24 cellular contexts compared by ENCODE assay signal in genomic region chr22:38043151-38044039, GRCh38. TPM values are rescaled to one million over a fixed set of nuclear protein-coding genes. Genes with fewer than 3 reads are reported as not detected.
"Had no signal": no experiment of that assay in that cellular context is flagged by ENCODE, and none has a peak within 500 bp of the region (broad histone marks: within the 10 kb centered on the region; RNA-seq: fewer than 3 reads in every experiment).

No MANE protein-coding gene starts in this region.

- H3K4me3 Mint-ChIP-seq: activated CD4-positive, alpha-beta T cell treated with anti-CD3 and anti-CD28 coated beads for 36 hours; activated naive CD4-positive, alpha-beta T cell treated with anti-CD3 and anti-CD28 coated beads for 36 hours; activated naive CD8-positive, alpha-beta T cell treated with anti-CD3 and anti-CD28 coated beads, Interleukin-2, amount 10 ng/mL, durations not matched to agents 7 days and 5 days; activated T-cell treated with anti-CD3 and anti-CD28 coated beads, Interleukin-2, amount 50 U/mL, for 72 hours; immature natural killer cell; natural killer cell treated with Interleukin-12 subunit alpha and Interleukin-12 subunit beta and Interleukin-15 and Interleukin-18, amount 100 ng/mL, for 72 hours; stimulated activated naive B cell treated with anti-CD40 and anti-IgM and Interleukin-4, amounts not matched to agents 10 μg/mL and 1 μg/mL and 100 μg/mL, for 72 hours had no signal

- H3K4me3 ChIP-seq: cardiac muscle cell, thoracic aorta, upper lobe of left lung had no signal

- H3K27ac ChIP-seq: cardiac muscle cell, foreskin keratinocyte, thoracic aorta had no signal

- H3K4me1 Mint-ChIP-seq: activated CD4-positive, alpha-beta T cell treated with anti-CD3 and anti-CD28 coated beads for 36 hours; activated naive CD8-positive, alpha-beta T cell treated with anti-CD3 and anti-CD28 coated beads, Interleukin-2, amount 10 ng/mL, durations not matched to agents 7 days and 5 days had no signal

- H3K27me3 ChIP-seq: cardiac muscle cell, upper lobe of left lung had no signal

- DNase-seq: activated CD4-positive, alpha-beta T cell treated with anti-CD3 and anti-CD28 coated beads for 36 hours; activated CD4-positive, alpha-beta T cell treated with anti-CD3 and anti-CD28 coated beads, Interleukin-2, amount 50 U/mL, for 4 hours; activated effector memory CD4-positive, alpha-beta T cell treated with Interleukin-2 at 50 U/mL for 16 hours; activated naive CD4-positive, alpha-beta T cell treated with anti-CD3 and anti-CD28 coated beads for 36 hours; activated naive CD8-positive, alpha-beta T cell treated with anti-CD3 and anti-CD28 coated beads, Interleukin-2, amount 10 ng/mL, durations not matched to agents 7 days and 5 days; activated T-cell treated with anti-CD3 and anti-CD28 coated beads, Interleukin-2, amount 50 U/mL, for 72 hours; amniotic stem cell; effector CD8-positive, alpha-beta T cell; foreskin keratinocyte; immature natural killer cell; left ventricle myocardium superior; small intestine; stimulated activated CD4-positive, alpha-beta T cell treated with anti-CD3 and anti-CD28 coated beads, Interleukin-2, amount 100 ng/mL, for 24 hours; stimulated activated naive B cell treated with anti-CD40 and anti-IgM and Interleukin-4, amounts not matched to agents 10 μg/mL and 1 μg/mL and 100 μg/mL, for 72 hours; T-helper 1 cell; upper lobe of left lung had no signal

- H3K27ac Mint-ChIP-seq: activated CD4-positive, alpha-beta T cell treated with anti-CD3 and anti-CD28 coated beads for 36 hours; activated naive CD4-positive, alpha-beta T cell treated with anti-CD3 and anti-CD28 coated beads for 36 hours; activated naive CD8-positive, alpha-beta T cell treated with anti-CD3 and anti-CD28 coated beads, Interleukin-2, amount 10 ng/mL, durations not matched to agents 7 days and 5 days; activated T-cell treated with anti-CD3 and anti-CD28 coated beads, Interleukin-2, amount 50 U/mL, for 72 hours; natural killer cell treated with Interleukin-12 subunit alpha and Interleukin-12 subunit beta and Interleukin-15 and Interleukin-18, amount 100 ng/mL, for 72 hours; stimulated activated naive B cell treated with anti-CD40 and anti-IgM and Interleukin-4, amounts not matched to agents 10 μg/mL and 1 μg/mL and 100 μg/mL, for 72 hours had no signal

- H3K9me3 ChIP-seq: thoracic aorta, upper lobe of left lung had no signal

- H3K9me3 Mint-ChIP-seq: activated naive CD4-positive, alpha-beta T cell treated with anti-CD3 and anti-CD28 coated beads for 36 hours; activated naive CD8-positive, alpha-beta T cell treated with anti-CD3 and anti-CD28 coated beads, Interleukin-2, amount 10 ng/mL, durations not matched to agents 7 days and 5 days; activated T-cell treated with anti-CD3 and anti-CD28 coated beads, Interleukin-2, amount 50 U/mL, for 72 hours; dendritic cell treated with granulocyte-macrophage colony-stimulating factor and Interleukin-4, amounts not matched to agents 40 ng/mL and 50 ng/mL, for 4 days; immature natural killer cell; natural killer cell treated with Interleukin-12 subunit alpha and Interleukin-12 subunit beta and Interleukin-15 and Interleukin-18, amount 100 ng/mL, for 72 hours; stimulated activated naive B cell treated with anti-CD40 and anti-IgM and Interleukin-4, amounts not matched to agents 10 μg/mL and 1 μg/mL and 100 μg/mL, for 72 hours had no signal

- H3K36me3 ChIP-seq: cardiac muscle cell, thoracic aorta, upper lobe of left lung had no signal

- FAIRE-seq: small intestine, TTC549 had no signal

- H3K4me1 ChIP-seq: foreskin keratinocyte had no signal

- ATAC-seq: activated CD4-positive, alpha-beta T cell treated with anti-CD3 and anti-CD28 coated beads for 36 hours; activated T-cell treated with anti-CD3 and anti-CD28 coated beads, Interleukin-2, amount 50 U/mL, for 72 hours; foreskin keratinocyte; left ventricle myocardium superior; natural killer cell treated with Interleukin-12 subunit alpha and Interleukin-12 subunit beta and Interleukin-15 and Interleukin-18, amount 100 ng/mL, for 72 hours; stimulated activated naive B cell treated with anti-CD40 and anti-IgM and Interleukin-4, amounts not matched to agents 10 μg/mL and 1 μg/mL and 100 μg/mL, for 72 hours had no signal

- H3K27me3 Mint-ChIP-seq: natural killer cell treated with Interleukin-12 subunit alpha and Interleukin-12 subunit beta and Interleukin-15 and Interleukin-18, amount 100 ng/mL, for 72 hours had no signal

- H3K36me3 Mint-ChIP-seq: activated naive CD8-positive, alpha-beta T cell treated with anti-CD3 and anti-CD28 coated beads, Interleukin-2, amount 10 ng/mL, durations not matched to agents 7 days and 5 days; immature natural killer cell; natural killer cell treated with Interleukin-12 subunit alpha and Interleukin-12 subunit beta and Interleukin-15 and Interleukin-18, amount 100 ng/mL, for 72 hours; stimulated activated naive B cell treated with anti-CD40 and anti-IgM and Interleukin-4, amounts not matched to agents 10 μg/mL and 1 μg/mL and 100 μg/mL, for 72 hours had no signal

RNA-seq across cellular contexts. Expression of gene SLC16A8, which starts 40.6 kb away (rescaled TPM):
- total RNA-seq: activated CD4-positive, alpha-beta T cell treated with anti-CD3 and anti-CD28 coated beads for 36 hours; activated naive CD4-positive, alpha-beta T cell treated with anti-CD3 and anti-CD28 coated beads for 36 hours; activated naive CD8-positive, alpha-beta T cell treated with anti-CD3 and anti-CD28 coated beads, Interleukin-2, amount 10 ng/mL, durations not matched to agents 7 days and 5 days; activated T-cell treated with anti-CD3 and anti-CD28 coated beads, Interleukin-2, amount 50 U/mL, for 72 hours; foreskin keratinocyte; glomerular endothelial cell; left ventricle myocardium superior; renal cortical epithelial cell had no signal

RNA-seq across cellular contexts. Expression of gene SOX10, which starts 59.0 kb away (rescaled TPM):
- total RNA-seq: activated CD4-positive, alpha-beta T cell treated with anti-CD3 and anti-CD28 coated beads for 36 hours; activated naive CD4-positive, alpha-beta T cell treated with anti-CD3 and anti-CD28 coated beads for 36 hours; activated naive CD8-positive, alpha-beta T cell treated with anti-CD3 and anti-CD28 coated beads, Interleukin-2, amount 10 ng/mL, durations not matched to agents 7 days and 5 days; activated T-cell treated with anti-CD3 and anti-CD28 coated beads, Interleukin-2, amount 50 U/mL, for 72 hours; chondrocyte; foreskin keratinocyte; glomerular endothelial cell; natural killer cell treated with Interleukin-12 subunit alpha and Interleukin-12 subunit beta and Interleukin-15 and Interleukin-18, amount 100 ng/mL, for 72 hours; renal cortical epithelial cell had no signal
- polyA plus RNA-seq: cardiac muscle cell, immature natural killer cell had no signal
